ENCODE assay signal across 14 cellular contexts in the genomic region with DNA sequence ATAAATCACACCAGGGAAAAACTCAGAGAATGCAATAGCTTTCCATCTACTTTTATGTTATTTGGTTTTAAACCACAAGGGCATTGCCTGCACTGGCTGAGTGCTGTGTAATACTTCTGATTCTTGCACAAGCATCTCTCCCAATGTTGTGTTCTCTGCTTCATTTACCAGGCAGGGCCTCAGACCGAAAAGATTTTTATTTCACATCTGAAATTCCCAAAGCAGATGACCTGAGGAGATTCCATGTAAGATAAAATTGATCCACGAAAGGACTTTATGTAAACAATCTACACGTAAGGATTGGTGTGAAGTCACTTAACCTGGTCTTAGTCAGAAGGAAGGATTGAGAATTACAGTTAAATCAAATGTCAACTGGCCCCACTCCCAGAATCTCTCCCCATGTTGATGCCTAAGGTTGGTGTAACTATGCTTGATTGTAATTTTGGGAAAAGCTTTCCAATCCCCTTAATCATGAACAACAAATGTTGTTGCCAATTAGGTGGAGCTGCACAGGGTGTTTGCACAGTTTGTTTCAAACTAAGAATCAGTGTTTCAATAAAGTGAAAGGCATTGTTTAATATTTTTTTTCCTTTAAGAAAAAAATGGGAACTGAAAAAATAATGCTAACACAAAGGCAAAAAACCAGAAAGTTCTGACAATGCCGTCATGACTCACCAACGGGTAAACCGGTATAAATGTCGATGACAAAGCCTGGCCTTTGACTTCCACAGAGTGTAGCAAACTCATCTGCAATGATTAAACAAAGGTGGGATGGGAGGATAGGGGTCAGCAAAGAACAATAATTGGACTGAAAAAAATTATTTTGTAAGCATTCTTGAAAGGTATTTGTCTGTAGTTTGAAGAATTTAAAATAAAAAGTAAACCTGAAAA.
DNase-seq lines count a peak whose midpoint lies in the region; ATAC-seq and TF ChIP-seq lines count a peak whose summit lies in the region.
"Had no signal": no experiment of that assay in that cellular context is flagged by ENCODE, and none has a peak within 500 bp of the region (broad histone marks: within the 10 kb centered on the region; RNA-seq: fewer than 3 reads in every experiment).

No MANE protein-coding gene starts in this region.

- H3K23ac ChIP-seq in mesenchymal stem cell (ENCODE audit: low read length in 2 of 2): no peak overlapping the region

- H3K27me3 Mint-ChIP-seq in chondrocyte (ENCODE audit: low read depth): no peaks in the 10 kb centered on the region
- H3K27me3 Mint-ChIP-seq: activated CD4-positive, alpha-beta memory T cell treated with anti-CD3 and anti-CD28 coated beads for 36 hours; activated naive CD8-positive, alpha-beta T cell; CD4-positive, alpha-beta T cell; IgD-negative memory B cell had no signal

- 71% methylated on average over 4 of the region's 7 CpGs for WGBS in mesenchymal stem cell

- H2BK120ac ChIP-seq in mesenchymal stem cell (ENCODE audit: low read depth, low read length): no peak overlapping the region

- peaks cover 43% of the 10 kb centered on the region for H3K4me1 Mint-ChIP-seq in chondrocyte (ENCODE audit: low read depth)
- H3K4me1 Mint-ChIP-seq: IgD-negative memory B cell had no signal

- no peak for ATAC-seq in HG03139 (IDR thresholded peaks at IDR 0.05; ENCODE audit: unreplicated experiment)
- ATAC-seq: upper lobe of right lung had no signal

- no peak overlapping the region for H2AFZ ChIP-seq in mesenchymal stem cell (ENCODE audit: low read depth, low read length)

- no peak overlapping the region for H3K18ac ChIP-seq in mesenchymal stem cell (ENCODE audit: low read depth in 1 of 2, low read length in 2 of 2)

- no peak overlapping the region for H3K4me3 Mint-ChIP-seq in chondrocyte (ENCODE audit: unreplicated experiment)
- H3K4me3 Mint-ChIP-seq: activated CD4-positive, alpha-beta memory T cell treated with anti-CD3 and anti-CD28 coated beads for 36 hours; activated naive CD8-positive, alpha-beta T cell; CD4-positive, alpha-beta T cell; IgD-negative memory B cell had no signal

- H3K4ac ChIP-seq in mesenchymal stem cell (ENCODE audit: low read depth in 1 of 2, low read length in 2 of 2): no peak overlapping the region

- H4K8ac ChIP-seq in mesenchymal stem cell (ENCODE audit: low read length): no peak overlapping the region

- peak; percentile 90 for DNase-seq in AG09309 (ENCODE audit: low read depth)
- peak; percentile 83 for DNase-seq in HT1080 (ENCODE audit: low read depth)
- no peak for DNase-seq in chondrocyte (ENCODE audit: low spot score)
- peak; percentile 78 for DNase-seq in mesenchymal stem cell
- no peak for DNase-seq in CD1c-positive myeloid dendritic cell (ENCODE audit: extremely low spot score)
- DNase-seq in NCI-H2081 treated with DMSO at 0.1 percent for 48 hours (lab: John Stamatoyannopoulos, UW): no peak
- no peak for DNase-seq in SHP77 treated with DMSO at 0.1 percent for 48 hours (lab: John Stamatoyannopoulos, UW)
- DNase-seq: activated CD4-positive, alpha-beta memory T cell treated with anti-CD3 and anti-CD28 coated beads for 36 hours; CD4-positive, alpha-beta T cell; T-helper 2 cell; upper lobe of right lung had no signal

- H3K27ac ChIP-seq in mesenchymal stem cell (ENCODE audit: low read length, poor library complexity, severe bottlenecking): peak overlapping the region; percentile 4
- H3K27ac ChIP-seq: upper lobe of right lung had no signal

- no peak overlapping the region for H3K4me3 ChIP-seq in AG09309 (ENCODE audit: control insufficient read depth, low read depth, low read length)
- no peak overlapping the region for H3K4me3 ChIP-seq in mesenchymal stem cell (ENCODE audit: insufficient read depth in 1 of 2, low read depth in 1 of 2, low read length in 2 of 2)
- H3K4me3 ChIP-seq: upper lobe of right lung had no signal

- H3K27me3 ChIP-seq in mesenchymal stem cell (ENCODE audit: control insufficient read depth in 1 of 2, insufficient read depth in 1 of 2, low read length in 2 of 2): no peaks in the 10 kb centered on the region
- H3K27me3 ChIP-seq: upper lobe of right lung had no signal

- peaks cover 2% of the 10 kb centered on the region for H3K4me1 ChIP-seq in mesenchymal stem cell (ENCODE audit: control insufficient read depth, insufficient read depth, low read depth, low read length)
- H3K4me1 ChIP-seq: upper lobe of right lung had no signal

- H3K9ac ChIP-seq in mesenchymal stem cell (ENCODE audit: low read length): peak overlapping the region; percentile 73

- H3K14ac ChIP-seq in mesenchymal stem cell (ENCODE audit: low read length in 2 of 2): no peak overlapping the region

- H3K4me2 ChIP-seq in mesenchymal stem cell (ENCODE audit: low read length, poor library complexity, severe bottlenecking): no peak overlapping the region

- peaks cover 11% of the 10 kb centered on the region for H3K79me1 ChIP-seq in mesenchymal stem cell (replicated peaks; ENCODE audit: low read length, poor library complexity, severe bottlenecking)

- no peaks in the 10 kb centered on the region for H3K9me3 ChIP-seq in mesenchymal stem cell (ENCODE audit: control insufficient read depth, low read length)
- H3K9me3 ChIP-seq: upper lobe of right lung had no signal

- peaks cover 36 to 89% of the 10 kb centered on the region in 2 experiments for H3K36me3 ChIP-seq in mesenchymal stem cell (ENCODE audit: control insufficient read depth in 1 of 2, insufficient read depth in 2 of 2, low read depth in 1 of 2, low read length in 2 of 2)

- H2BK12ac ChIP-seq in mesenchymal stem cell (ENCODE audit: low read length in 2 of 2): no peak overlapping the region

- H3K9me3 Mint-ChIP-seq in chondrocyte (ENCODE audit: low read depth): no peaks in the 10 kb centered on the region
- H3K9me3 Mint-ChIP-seq: activated CD4-positive, alpha-beta memory T cell treated with anti-CD3 and anti-CD28 coated beads for 36 hours; CD4-positive, alpha-beta T cell; IgD-negative memory B cell had no signal

- no peak overlapping the region for H4K91ac ChIP-seq in mesenchymal stem cell (ENCODE audit: low read length)

- TF ChIP-seq CTCF in AG09309 (IDR thresholded peaks at IDR 0.05; ENCODE audit: control insufficient read depth, insufficient read depth, low read depth, low read length, missing control alignments) (peak; percentile 5), chondrocyte (IDR thresholded peaks at IDR 0.05) (peak; percentile 17)

- H3K27ac Mint-ChIP-seq in chondrocyte (ENCODE audit: unreplicated experiment): peak overlapping the region; percentile 53
- H3K27ac Mint-ChIP-seq: activated CD4-positive, alpha-beta memory T cell treated with anti-CD3 and anti-CD28 coated beads for 36 hours; activated naive CD8-positive, alpha-beta T cell; CD4-positive, alpha-beta T cell; IgD-negative memory B cell had no signal

- H2BK5ac ChIP-seq in mesenchymal stem cell (ENCODE audit: low read depth, low read length, poor library complexity, severe bottlenecking): no peak overlapping the region

- H2AK5ac ChIP-seq in mesenchymal stem cell (ENCODE audit: low read length, severe bottlenecking): no peak overlapping the region

- peaks cover 73% of the 10 kb centered on the region for H3K36me3 Mint-ChIP-seq in chondrocyte (ENCODE audit: low read depth)
- H3K36me3 Mint-ChIP-seq: activated CD4-positive, alpha-beta memory T cell treated with anti-CD3 and anti-CD28 coated beads for 36 hours; activated naive CD8-positive, alpha-beta T cell had no signal

- no peak overlapping the region for H2BK15ac ChIP-seq in mesenchymal stem cell (ENCODE audit: low read depth, poor library complexity, severe bottlenecking)

Comparison
In these comparisons a context has a peak if more than half of its experiments do, and no peak if none do; other contexts are left out.
1. DNase-seq: peak in AG09309 (single experiment), HT1080 (single experiment) and mesenchymal stem cell (single experiment); none in chondrocyte (single experiment), CD1c-positive myeloid dendritic cell (single experiment), NCI-H2081 treated with DMSO at 0.1 percent for 48 hours (single experiment) and SHP77 treated with DMSO at 0.1 percent for 48 hours (single experiment).